ENCODE assay signal across 8 cellular contexts in the genomic region with DNA sequence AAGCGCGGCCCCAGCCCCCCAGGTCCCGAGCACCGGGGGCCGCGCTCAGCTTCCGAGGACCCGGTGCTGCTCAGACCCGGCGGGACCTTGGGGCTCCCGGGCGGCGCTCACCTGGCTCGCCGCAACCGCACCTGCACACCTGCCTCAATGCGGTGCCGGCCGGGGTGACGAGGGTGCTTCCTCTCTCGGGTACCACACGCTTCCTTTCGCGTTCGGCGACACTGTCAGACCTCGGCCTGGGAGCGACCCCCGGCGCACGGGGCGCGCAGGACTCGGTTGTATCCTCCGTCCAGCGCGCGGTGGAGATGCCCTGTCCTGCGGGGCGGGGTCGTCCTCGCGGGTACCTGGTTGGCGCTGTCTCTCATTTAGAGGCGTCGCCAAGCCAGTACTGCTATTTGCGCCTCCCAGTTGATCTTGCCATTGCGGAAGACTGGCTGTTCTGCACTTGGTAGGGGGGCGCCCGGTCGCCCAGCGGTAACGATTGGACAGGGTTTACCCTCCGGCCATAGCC. TPM values are rescaled to one million over a fixed set of nuclear protein-coding genes. Genes with fewer than 3 reads are reported as not detected.
DNase-seq lines count a peak whose midpoint lies in the region; ATAC-seq, FAIRE-seq and TF ChIP-seq lines count a peak whose summit lies in the region.

No MANE protein-coding gene starts in this region.

- ATAC-seq in GM18498 (IDR thresholded peaks at IDR 0.05; ENCODE audit: unreplicated experiment) (peak; percentile 18), HG02852 (IDR thresholded peaks at IDR 0.05; ENCODE audit: unreplicated experiment) (peak; percentile 24), pancreas (peak; percentile 19 to 49 (median 36)), HG02571 (IDR thresholded peaks at IDR 0.05; ENCODE audit: unreplicated experiment) (no peak)

- no peaks in the 10 kb centered on the region for H3K9me3 ChIP-seq in pancreas

- no peak for TF ChIP-seq CTCF in pancreas (IDR thresholded peaks at IDR 0.05)

- no peak for FAIRE-seq in pancreas (lab: Jason Lieb, UNC)

- H3K27me3 ChIP-seq in pancreas: no peaks in the 10 kb centered on the region

- intact Hi-C loops in pancreas (cut with DNase I): no loop called here

- DNase-seq in NOMO-1 treated with DMSO at 0.1 percent for 48 hours (lab: John Stamatoyannopoulos, UW; ENCODE audit: unreplicated experiment) (peak; percentile 36), activated gamma-delta T cell treated with Interleukin-2 at 50 U/mL for 16 hours (peak; percentile 57), germinal center (ENCODE audit: low spot score) (peak; percentile 58), pancreas (peak; percentile 44 to 83 (median 60))
- no peak for DNase-seq in NK-92 treated with Interleukin-12 subunit alpha and Interleukin-12 subunit beta, amount 100 ng/mL, for 24 hours (lab: John Stamatoyannopoulos, UW)

- H3K4me1 ChIP-seq in pancreas: peaks cover 0 to 13% (median 7%) of the 10 kb centered on the region in 3 donors

- WGBS in pancreas, 2 donors: 1% methylated on average over 39 to 54 of the region's 54 CpGs

- peak overlapping the region; percentile 54 to 87 (median 81) for H3K4me3 ChIP-seq in pancreas

- peak overlapping the region; percentile 27 to 52 (median 36) for H3K27ac ChIP-seq in pancreas

- H3K36me3 ChIP-seq in pancreas: no peaks in the 10 kb centered on the region

RNA-seq across cellular contexts. Expression of gene PACS2, which starts 0.7 kb away (rescaled TPM):
- total RNA-seq in pancreas: 10 to 100 TPM; 36.9 to 63.6 (median 46.2) TPM
- 100 to 1,000 TPM in 1 of 2 donors, 10 to 100 TPM in 1; 77.7 to 128 TPM for polyA plus RNA-seq in pancreas

RNA-seq across cellular contexts. Expression of gene BRF1, which starts 14.5 kb away (rescaled TPM):
- total RNA-seq in pancreas: 10 to 100 TPM; 13.6 to 25.4 (median 19.3) TPM
- 10 to 100 TPM; 34.5 to 50.2 TPM for polyA plus RNA-seq in pancreas
